Comparison of ENCODE assay signal across 13 cellular contexts in genomic region chr2:67845557-67846114, GRCh38.
DNase-seq lines count a peak whose midpoint lies in the region; ATAC-seq lines count a peak whose summit lies in the region.
"Had no signal": no experiment of that assay in that cellular context is flagged by ENCODE, and none has a peak within 500 bp of the region (broad histone marks: within the 10 kb centered on the region; RNA-seq: fewer than 3 reads in every experiment).

No MANE protein-coding gene starts in this region.

- H3K4me2 ChIP-seq in GM23248 (ENCODE audit: unreplicated experiment): no peak overlapping the region
- H3K4me2 ChIP-seq: BLaER1 treated with 17β-estradiol and CSF1 and Interleukin-3, amounts not matched to agents 10 nM and 100 nM had no signal

- no peaks in the 10 kb centered on the region for H3K9me2 ChIP-seq in GM23248 (ENCODE audit: insufficient read depth)

- peak; percentile 50 for ATAC-seq in sciatic nerve
- ATAC-seq: activated CD4-positive, alpha-beta T cell treated with anti-CD3 and anti-CD28 coated beads for 36 hours had no signal

- peak overlapping the region; percentile 80 for H2AFZ ChIP-seq in GM23248

- intact Hi-C loops in sciatic nerve (cut with DNase I): no loop called here

- no peaks in the 10 kb centered on the region for H3K79me2 ChIP-seq in GM23248 (ENCODE audit: insufficient read depth)

- H3K4me3 ChIP-seq in GM23248: no peak overlapping the region
- peak overlapping the region; percentile 49 for H3K4me3 ChIP-seq in endocrine pancreas (ENCODE audit: control insufficient read depth, insufficient read depth, low read length)
- H3K4me3 ChIP-seq: BLaER1 treated with 17β-estradiol and CSF1 and Interleukin-3, amounts not matched to agents 10 nM and 100 nM had no signal

- peaks cover 5% of the 10 kb centered on the region; the same call in 1 of the 2 replicates for H3K4me1 ChIP-seq in GM23248 (ENCODE audit: insufficient read depth)
- no peaks in the 10 kb centered on the region for H3K4me1 ChIP-seq in endocrine pancreas (ENCODE audit: control insufficient read depth, insufficient read depth, low read length)
- H3K4me1 ChIP-seq: BLaER1 treated with 17β-estradiol and CSF1 and Interleukin-3, amounts not matched to agents 10 nM and 100 nM had no signal

- H3K9ac ChIP-seq in GM23248: no peak overlapping the region
- no peak overlapping the region for H3K9ac ChIP-seq in endocrine pancreas (ENCODE audit: control insufficient read depth, insufficient read depth, low read length)
- H3K9ac ChIP-seq: BLaER1 treated with 17β-estradiol and CSF1 and Interleukin-3, amounts not matched to agents 10 nM and 100 nM had no signal

- no peak for DNase-seq in GM23248
- peak; percentile 30 for DNase-seq in NCI-H345 treated with DMSO at 0.1 percent for 48 hours (lab: John Stamatoyannopoulos, UW; ENCODE audit: unreplicated experiment)
- no peak for DNase-seq in sciatic nerve (ENCODE audit: low spot score)
- no peak for DNase-seq in activated CD4-positive, alpha-beta T cell treated with anti-CD3 and anti-CD28 coated beads, Interleukin-2, amount 50 U/mL, for 1 hour
- no peak for DNase-seq in middle frontal gyrus (ENCODE audit: extremely low spot score, low spot score)
- no peak for DNase-seq in central memory CD4-positive, alpha-beta T cell
- no peak for DNase-seq in NCI-H1417 treated with DMSO at 0.1 percent for 48 hours (lab: John Stamatoyannopoulos, UW)
- DNase-seq: activated T-cell treated with anti-CD3 and anti-CD28 coated beads, Interleukin-2, amount 50 U/mL, for 1 hour; GDM1; stimulated activated naive CD4-positive, alpha-beta T cell treated with Interleukin-2 at 50 U/mL for 16 hours had no signal

- 96% methylated on average over 7 of the region's 7 CpGs for WGBS in GM23248 (ENCODE audit: low coverage in 1 of 2, low lambda C conversion rate in 2 of 2, missing lambda C conversion rate in 2 of 2), 2 experiments

- H3K27me3 ChIP-seq in GM23248 (replicated peaks; ENCODE audit: insufficient read depth) (no peaks in the 10 kb centered on the region), endocrine pancreas (ENCODE audit: control insufficient read depth, insufficient read depth, low read length) (peaks cover 3% of the 10 kb centered on the region)
- H3K27me3 ChIP-seq: BLaER1 treated with 17β-estradiol and CSF1 and Interleukin-3, amounts not matched to agents 10 nM and 100 nM had no signal

- no peaks in the 10 kb centered on the region for H3K9me3 ChIP-seq in GM23248 (ENCODE audit: low read depth)
- no peaks in the 10 kb centered on the region for H3K9me3 ChIP-seq in endocrine pancreas (ENCODE audit: control insufficient read depth, low read length)
- H3K9me3 ChIP-seq: BLaER1 treated with 17β-estradiol and CSF1 and Interleukin-3, amounts not matched to agents 10 nM and 100 nM had no signal

- H4K20me1 ChIP-seq in GM23248 (ENCODE audit: insufficient read depth): no peaks in the 10 kb centered on the region
- H4K20me1 ChIP-seq: BLaER1 treated with 17β-estradiol and CSF1 and Interleukin-3, amounts not matched to agents 10 nM and 100 nM had no signal

- no peaks in the 10 kb centered on the region for H3F3A ChIP-seq in GM23248 (ENCODE audit: insufficient read depth)

- in situ Hi-C loops in GM23248 (cut with MboI): loop anchor here (10.0 to 25.0 kb wide), 2 partner anchors 608 to 1411 kb away; partner anchors contain the start of gene MEIS1

- H3K36me3 ChIP-seq in GM23248 (ENCODE audit: low read depth) (no peaks in the 10 kb centered on the region), endocrine pancreas (ENCODE audit: control insufficient read depth, insufficient read depth, low read length) (no peaks in the 10 kb centered on the region)
- H3K36me3 ChIP-seq: BLaER1 treated with 17β-estradiol and CSF1 and Interleukin-3, amounts not matched to agents 10 nM and 100 nM had no signal

- H3K27ac ChIP-seq in GM23248: no peak overlapping the region
- H3K27ac ChIP-seq: BLaER1 treated with 17β-estradiol and CSF1 and Interleukin-3, amounts not matched to agents 10 nM and 100 nM had no signal
